ENCODE assay signal across 8 cellular contexts in genomic region chr4:1711055-1711905, GRCh38. TPM values are rescaled to one million over a fixed set of nuclear protein-coding genes. Genes with fewer than 3 reads are reported as not detected.
DNase-seq lines count a peak whose midpoint lies in the region; ATAC-seq and TF ChIP-seq lines count a peak whose summit lies in the region.

No MANE protein-coding gene starts in this region.

- DNase-seq in activated CD4-positive, alpha-beta T cell treated with anti-CD3 and anti-CD28 coated beads for 36 hours, result peak; percentile 64
- DNase-seq in activated CD4-positive, alpha-beta T cell treated with anti-CD3 and anti-CD28 coated beads for 1 hour, result no peak
- peak in 1 of 3 donors; percentile 29 for DNase-seq in effector memory CD4-positive, alpha-beta T cell
- peak; percentile 49 for DNase-seq in lung (ENCODE audit: low spot score)
- peak; percentile 52 for DNase-seq in stomach
- DNase-seq in NOMO-1 (lab: John Stamatoyannopoulos, UW; ENCODE audit: unreplicated experiment in 2 of 2), result no peak

- ATAC-seq in activated CD4-positive, alpha-beta T cell treated with anti-CD3 and anti-CD28 coated beads for 36 hours, result no peak
- ATAC-seq in HG03064 (IDR thresholded peaks at IDR 0.05; ENCODE audit: low read depth, unreplicated experiment) (peak; percentile 5), lung (ENCODE audit: insufficient read depth, low FRiP score) (no peak)

- TF ChIP-seq CTCF in lung (IDR thresholded peaks at IDR 0.05; ENCODE audit: control extremely low read depth, extremely low read depth) (no peak), stomach (IDR thresholded peaks at IDR 0.05) (no peak)

- peaks cover 29% of the 10 kb centered on the region for H3K4me1 ChIP-seq in effector memory CD4-positive, alpha-beta T cell (ENCODE audit: control insufficient read depth, insufficient read depth, low read length, poor library complexity, severe bottlenecking)
- H3K4me1 ChIP-seq in lung (ENCODE audit: control insufficient read depth in 2 of 2, insufficient read depth in 2 of 2, low read length in 2 of 2) (peaks cover 0 to 12% of the 10 kb centered on the region in 2 donors), stomach (peaks cover 57 to 74% (median 65%) of the 10 kb centered on the region in 4 donors)

- H3K27ac ChIP-seq in effector memory CD4-positive, alpha-beta T cell (ENCODE audit: insufficient read depth, low read length, poor library complexity, severe bottlenecking), result peak overlapping the region; percentile 98
- H3K27ac ChIP-seq in lung (ENCODE audit: low read depth in 1 of 2, low read length in 1 of 2) (peak overlapping the region; percentile 95 to 100), stomach (peak overlapping the region; percentile 96 to 100 (median 98))

- CTCF ChIA-PET in activated CD4-positive, alpha-beta T cell treated with anti-CD3 and anti-CD28 coated beads for 36 hours (lab: Charles Lee), result interaction anchor here (0.9 to 3.8 kb wide), 5 partner anchors 9 to 34 kb away, joined by 3 to 26 read pairs (median 10); no protein-coding TSS in a partner anchor

- no peak for TF ChIP-seq POLR2A in stomach (IDR thresholded peaks at IDR 0.05)

- WGBS in lung, 2 donors, result 5 to 8% methylated on average over 49 to 61 of the region's 61 CpGs
- WGBS in stomach, 5 donors, result 3 to 9% (median 4%) methylated on average over 32 to 61 of the region's 61 CpGs

- no peaks in the 10 kb centered on the region for H3K9me3 ChIP-seq in effector memory CD4-positive, alpha-beta T cell (ENCODE audit: control insufficient read depth, low read length)
- H3K9me3 ChIP-seq in lung (ENCODE audit: control insufficient read depth in 2 of 2, insufficient read depth in 1 of 2, low read length in 1 of 2) (no peaks in the 10 kb centered on the region), stomach (no peaks in the 10 kb centered on the region)

- peaks cover 59% of the 10 kb centered on the region for H3K4me1 Mint-ChIP-seq in activated CD4-positive, alpha-beta T cell treated with anti-CD3 and anti-CD28 coated beads for 36 hours
- H3K4me1 Mint-ChIP-seq in T-helper 1 cell treated with Interleukin-12 subunit alpha and Interleukin-12 subunit beta and Interleukin-4 antibody, amounts not matched to agents 30 μg/mL and 1 μg/mL, for 36 hours (ENCODE audit: low read depth), result peaks cover 56% of the 10 kb centered on the region

- POLR2A ChIA-PET in activated CD4-positive, alpha-beta T cell treated with anti-CD3 and anti-CD28 coated beads for 36 hours (lab: Charles Lee), result interaction anchor here (0.9 to 6.2 kb wide), 5 partner anchors 9 to 28 kb away, joined by 3 to 89 read pairs (median 4); partner anchors contain the start of genes FAM53A, TACC3 and TMEM129

- no peaks in the 10 kb centered on the region for H3K27me3 Mint-ChIP-seq in activated CD4-positive, alpha-beta T cell treated with anti-CD3 and anti-CD28 coated beads for 36 hours
- H3K27me3 Mint-ChIP-seq in T-helper 1 cell treated with Interleukin-12 subunit alpha and Interleukin-12 subunit beta and Interleukin-4 antibody, amounts not matched to agents 30 μg/mL and 1 μg/mL, for 36 hours (ENCODE audit: low read depth), result no peaks in the 10 kb centered on the region

- H3K4me3 Mint-ChIP-seq in activated CD4-positive, alpha-beta T cell treated with anti-CD3 and anti-CD28 coated beads for 36 hours, result peak overlapping the region; percentile 99
- H3K4me3 Mint-ChIP-seq in T-helper 1 cell treated with Interleukin-12 subunit alpha and Interleukin-12 subunit beta and Interleukin-4 antibody, amounts not matched to agents 30 μg/mL and 1 μg/mL, for 36 hours, result peak overlapping the region; percentile 93

- no peaks in the 10 kb centered on the region for H3K27me3 ChIP-seq in effector memory CD4-positive, alpha-beta T cell (replicated peaks; ENCODE audit: control insufficient read depth, insufficient read depth, low read length, poor library complexity, severe bottlenecking)
- H3K27me3 ChIP-seq in lung (ENCODE audit: control insufficient read depth, insufficient read depth) (no peaks in the 10 kb centered on the region), stomach (no peaks in the 10 kb centered on the region)

- H3K36me3 Mint-ChIP-seq in activated CD4-positive, alpha-beta T cell treated with anti-CD3 and anti-CD28 coated beads for 36 hours (ENCODE audit: low read depth), result peaks cover 69% of the 10 kb centered on the region
- peaks cover 33% of the 10 kb centered on the region for H3K36me3 Mint-ChIP-seq in T-helper 1 cell treated with Interleukin-12 subunit alpha and Interleukin-12 subunit beta and Interleukin-4 antibody, amounts not matched to agents 30 μg/mL and 1 μg/mL, for 36 hours (ENCODE audit: low read depth)

- intact Hi-C loops in activated CD4-positive, alpha-beta T cell treated with anti-CD3 and anti-CD28 coated beads for 36 hours (cut with DNase I, micrococcal nuclease), result loop anchor here (2.0 to 5.0 kb wide), 4 partner anchors 18 to 779 kb away; partner anchors contain the start of genes GAK (in 1 of the 2), MXD4 (in 1 of the 2) and TMEM175 (in 1 of the 2)
- intact Hi-C loops in stomach (cut with DNase I; ENCODE audit: low total_unique reads), result no loop called here

- H3K27ac Mint-ChIP-seq in activated CD4-positive, alpha-beta T cell treated with anti-CD3 and anti-CD28 coated beads for 36 hours, result peak overlapping the region; percentile 94
- H3K27ac Mint-ChIP-seq in T-helper 1 cell treated with Interleukin-12 subunit alpha and Interleukin-12 subunit beta and Interleukin-4 antibody, amounts not matched to agents 30 μg/mL and 1 μg/mL, for 36 hours, result peak overlapping the region; percentile 83

- H3K9me3 Mint-ChIP-seq in activated CD4-positive, alpha-beta T cell treated with anti-CD3 and anti-CD28 coated beads for 36 hours (ENCODE audit: low read depth), result no peaks in the 10 kb centered on the region
- no peaks in the 10 kb centered on the region for H3K9me3 Mint-ChIP-seq in T-helper 1 cell treated with Interleukin-12 subunit alpha and Interleukin-12 subunit beta and Interleukin-4 antibody, amounts not matched to agents 30 μg/mL and 1 μg/mL, for 36 hours

- H3K4me3 ChIP-seq in effector memory CD4-positive, alpha-beta T cell (ENCODE audit: insufficient read depth, low read depth, low read length, poor library complexity, severe bottlenecking), result peak overlapping the region; percentile 64
- peak overlapping the region; percentile 72 for H3K4me3 ChIP-seq in lung
- H3K4me3 ChIP-seq in stomach, result peak overlapping the region; percentile 78 to 93 (median 88)

- H3K36me3 ChIP-seq in effector memory CD4-positive, alpha-beta T cell (ENCODE audit: control insufficient read depth, insufficient read depth, low read length), result peaks cover 9% of the 10 kb centered on the region
- H3K36me3 ChIP-seq in lung (ENCODE audit: control insufficient read depth in 2 of 2, insufficient read depth in 2 of 2, low read length in 2 of 2) (peaks cover 0 to 11% of the 10 kb centered on the region in 2 donors), stomach (peaks cover 0 to 17% (median 10%) of the 10 kb centered on the region in 4 donors)

- TF ChIP-seq EP300 in stomach (IDR thresholded peaks at IDR 0.05), result no peak

RNA-seq across cellular contexts. Expression of gene SLBP, which starts 0.8 kb away (rescaled TPM):
- total RNA-seq in activated CD4-positive, alpha-beta T cell treated with anti-CD3 and anti-CD28 coated beads for 36 hours, result 100 to 1,000 TPM; 113 to 134 TPM
- total RNA-seq in lung (10 to 100 TPM; 34.9 to 43.2 TPM), stomach (100 to 1,000 TPM in 3 of 5 donors, 10 to 100 TPM in 2; 28.3 to 163 (median 100) TPM)
- polyA plus RNA-seq in lung (10 to 100 TPM; 34.9 to 35.0 TPM), stomach (10 to 100 TPM; 30.9 to 35.6 (median 32.5) TPM)

RNA-seq across cellular contexts. Expression of gene TMEM129, which starts 9.8 kb away (rescaled TPM):
- 10 to 100 TPM; 13.7 to 14.6 TPM for total RNA-seq in activated CD4-positive, alpha-beta T cell treated with anti-CD3 and anti-CD28 coated beads for 36 hours
- total RNA-seq in lung, result 10 to 100 TPM; 16.6 to 45.2 TPM
- polyA plus RNA-seq in lung, result 10 to 100 TPM; 36.9 to 38.7 TPM
- total RNA-seq in stomach, result 100 to 1,000 TPM in 2 of 5 donors, 10 to 100 TPM in 2, 1 to 10 TPM in 1; 9.9 to 171 (median 41.6) TPM
- polyA plus RNA-seq in stomach, result 10 to 100 TPM; 13.7 to 29.9 (median 19.1) TPM

RNA-seq across cellular contexts. Expression of gene TACC3, which starts 10.0 kb away (rescaled TPM):
- total RNA-seq in activated CD4-positive, alpha-beta T cell treated with anti-CD3 and anti-CD28 coated beads for 36 hours, result 100 to 1,000 TPM; 197 to 206 TPM
- total RNA-seq in lung, result 10 to 100 TPM; 13.8 to 18.7 TPM
- 10 to 100 TPM; 18.3 to 22.1 TPM for polyA plus RNA-seq in lung
- 10 to 100 TPM in 4 of 5 donors, 1 to 10 TPM in 1; 9.5 to 74.1 (median 30.9) TPM for total RNA-seq in stomach
- 10 to 100 TPM in 2 of 3 donors, 1 to 10 TPM in 1; 7.2 to 22.7 (median 14.3) TPM for polyA plus RNA-seq in stomach

RNA-seq across cellular contexts. Expression of gene FAM53A, which starts 27.2 kb away (rescaled TPM):
- total RNA-seq in activated CD4-positive, alpha-beta T cell treated with anti-CD3 and anti-CD28 coated beads for 36 hours, result 1 to 10 TPM; 2.0 to 2.5 TPM
- total RNA-seq in lung, result 1 to 10 TPM; 2.1 to 2.8 TPM
- 1 to 10 TPM; 1.4 to 2.3 TPM for polyA plus RNA-seq in lung
- under 1 TPM in 1 of 5 donors, not detected in 4; 0.73 TPM for total RNA-seq in stomach
- 1 to 10 TPM; 1.4 to 2.8 (median 2.1) TPM for polyA plus RNA-seq in stomach

Comparison
In these comparisons a context has a peak if more than half of its experiments do, and no peak if none do; other contexts are left out.
1. DNase-seq: peak in activated CD4-positive, alpha-beta T cell treated with anti-CD3 and anti-CD28 coated beads for 36 hours (single experiment), lung (single experiment) and stomach (single experiment); none in activated CD4-positive, alpha-beta T cell treated with anti-CD3 and anti-CD28 coated beads for 1 hour (single experiment) and NOMO-1 (0 of 2).
2. Peak in every context shown above with its lines, with median percentiles within 50 percentile points of each other: H3K27ac ChIP-seq and H3K4me3 ChIP-seq.